1 cellular context compared by ENCODE assay signal in the genomic region with DNA sequence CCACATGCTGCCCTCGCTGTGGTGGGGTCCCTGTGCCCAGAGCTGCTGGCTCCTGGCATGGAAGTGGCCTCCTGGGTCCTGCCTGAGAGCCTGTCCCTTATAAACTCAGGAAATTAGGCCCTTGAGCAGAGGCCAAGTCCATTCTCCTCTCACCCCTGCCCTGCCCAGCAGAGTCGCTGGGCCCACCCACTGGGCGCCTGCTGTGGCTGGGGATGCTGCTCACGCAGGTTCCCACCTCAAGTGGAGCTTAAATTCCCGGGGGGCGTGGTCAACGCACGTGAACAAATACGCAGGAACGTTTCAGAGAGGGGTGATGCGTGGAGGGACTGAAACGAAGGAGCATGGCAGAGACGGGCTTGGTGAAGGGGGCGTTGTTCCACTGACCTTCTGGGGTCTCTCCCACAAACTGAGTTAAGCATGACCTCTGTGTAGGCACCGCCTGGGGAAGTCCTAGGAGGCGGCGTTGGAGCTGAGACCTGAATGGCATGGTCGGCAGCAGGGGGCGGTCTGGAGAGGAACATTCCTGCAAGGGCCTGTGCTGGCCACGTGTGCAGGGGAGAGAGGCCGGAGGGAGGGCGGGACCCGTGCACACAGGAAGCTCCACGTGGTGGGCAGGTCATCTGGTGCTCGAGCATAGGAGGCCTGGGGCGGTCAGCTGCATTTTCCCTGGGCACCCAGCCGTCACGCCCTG.
A peak's percentile ranks its signal among the peaks of the same experiment; 100 is the strongest.
TF ChIP-seq lines count a peak whose summit lies in the region.

No MANE protein-coding gene starts in this region.

TF ChIP-seq in K562, 482 proteins besides CTCF, POLR2A, EP300 and RAD21 (continued from another document and continues in another):
- TF ChIP-seq MGA (IDR thresholded peaks at IDR 0.05) (peak; percentile 83), PTTG1 (tag; IDR thresholded peaks at IDR 0.05; ENCODE audit: low read depth) (no peak), CBX2 (IDR thresholded peaks at IDR 0.05; ENCODE audit: insufficient read depth, low read length, poor library complexity, severe bottlenecking) (no peak), FOXP1 (CRISPR knock-in tag; IDR thresholded peaks at IDR 0.05) (peak; percentile 57; the same call in 1 of the 2 replicates), ZNF407 (IDR thresholded peaks at IDR 0.05; ENCODE audit: low read depth) (no peak), SIN3A (IDR thresholded peaks at IDR 0.05; ENCODE audit: borderline replicate concordance in 2 of 2, control insufficient read depth in 1 of 2, low read depth in 2 of 2, low read length in 2 of 2) (peak in 1 of 2 experiments; percentile 65; a peak in 1 of 4 replicates), RBFOX2 (IDR thresholded peaks at IDR 0.05; ENCODE audit: low read depth, low read length) (no peak), SMAD2 (IDR thresholded peaks at IDR 0.05; ENCODE audit: low read depth, low read length) (no peak), RFX1 (IDR thresholded peaks at IDR 0.05) (no peak)
- TF ChIP-seq, protein P1, sequence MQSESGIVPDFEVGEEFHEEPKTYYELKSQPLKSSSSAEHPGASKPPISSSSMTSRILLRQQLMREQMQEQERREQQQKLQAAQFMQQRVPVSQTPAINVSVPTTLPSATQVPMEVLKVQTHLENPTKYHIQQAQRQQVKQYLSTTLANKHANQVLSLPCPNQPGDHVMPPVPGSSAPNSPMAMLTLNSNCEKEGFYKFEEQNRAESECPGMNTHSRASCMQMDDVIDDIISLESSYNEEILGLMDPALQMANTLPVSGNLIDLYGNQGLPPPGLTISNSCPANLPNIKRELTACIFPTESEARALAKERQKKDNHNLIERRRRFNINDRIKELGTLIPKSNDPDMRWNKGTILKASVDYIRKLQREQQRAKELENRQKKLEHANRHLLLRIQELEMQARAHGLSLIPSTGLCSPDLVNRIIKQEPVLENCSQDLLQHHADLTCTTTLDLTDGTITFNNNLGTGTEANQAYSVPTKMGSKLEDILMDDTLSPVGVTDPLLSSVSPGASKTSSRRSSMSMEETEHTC (IDR thresholded peaks at IDR 0.05) = no peak
- TF ChIP-seq, protein P2, sequence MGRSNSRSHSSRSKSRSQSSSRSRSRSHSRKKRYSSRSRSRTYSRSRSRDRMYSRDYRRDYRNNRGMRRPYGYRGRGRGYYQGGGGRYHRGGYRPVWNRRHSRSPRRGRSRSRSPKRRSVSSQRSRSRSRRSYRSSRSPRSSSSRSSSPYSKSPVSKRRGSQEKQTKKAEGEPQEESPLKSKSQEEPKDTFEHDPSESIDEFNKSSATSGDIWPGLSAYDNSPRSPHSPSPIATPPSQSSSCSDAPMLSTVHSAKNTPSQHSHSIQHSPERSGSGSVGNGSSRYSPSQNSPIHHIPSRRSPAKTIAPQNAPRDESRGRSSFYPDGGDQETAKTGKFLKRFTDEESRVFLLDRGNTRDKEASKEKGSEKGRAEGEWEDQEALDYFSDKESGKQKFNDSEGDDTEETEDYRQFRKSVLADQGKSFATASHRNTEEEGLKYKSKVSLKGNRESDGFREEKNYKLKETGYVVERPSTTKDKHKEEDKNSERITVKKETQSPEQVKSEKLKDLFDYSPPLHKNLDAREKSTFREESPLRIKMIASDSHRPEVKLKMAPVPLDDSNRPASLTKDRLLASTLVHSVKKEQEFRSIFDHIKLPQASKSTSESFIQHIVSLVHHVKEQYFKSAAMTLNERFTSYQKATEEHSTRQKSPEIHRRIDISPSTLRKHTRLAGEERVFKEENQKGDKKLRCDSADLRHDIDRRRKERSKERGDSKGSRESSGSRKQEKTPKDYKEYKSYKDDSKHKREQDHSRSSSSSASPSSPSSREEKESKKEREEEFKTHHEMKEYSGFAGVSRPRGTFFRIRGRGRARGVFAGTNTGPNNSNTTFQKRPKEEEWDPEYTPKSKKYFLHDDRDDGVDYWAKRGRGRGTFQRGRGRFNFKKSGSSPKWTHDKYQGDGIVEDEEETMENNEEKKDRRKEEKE (IDR thresholded peaks at IDR 0.05; ENCODE audit: borderline replicate concordance in 1 of 2, control insufficient read depth in 1 of 2, low read depth in 2 of 2, low read length in 1 of 2) = no peak
- TF ChIP-seq, protein P3, sequence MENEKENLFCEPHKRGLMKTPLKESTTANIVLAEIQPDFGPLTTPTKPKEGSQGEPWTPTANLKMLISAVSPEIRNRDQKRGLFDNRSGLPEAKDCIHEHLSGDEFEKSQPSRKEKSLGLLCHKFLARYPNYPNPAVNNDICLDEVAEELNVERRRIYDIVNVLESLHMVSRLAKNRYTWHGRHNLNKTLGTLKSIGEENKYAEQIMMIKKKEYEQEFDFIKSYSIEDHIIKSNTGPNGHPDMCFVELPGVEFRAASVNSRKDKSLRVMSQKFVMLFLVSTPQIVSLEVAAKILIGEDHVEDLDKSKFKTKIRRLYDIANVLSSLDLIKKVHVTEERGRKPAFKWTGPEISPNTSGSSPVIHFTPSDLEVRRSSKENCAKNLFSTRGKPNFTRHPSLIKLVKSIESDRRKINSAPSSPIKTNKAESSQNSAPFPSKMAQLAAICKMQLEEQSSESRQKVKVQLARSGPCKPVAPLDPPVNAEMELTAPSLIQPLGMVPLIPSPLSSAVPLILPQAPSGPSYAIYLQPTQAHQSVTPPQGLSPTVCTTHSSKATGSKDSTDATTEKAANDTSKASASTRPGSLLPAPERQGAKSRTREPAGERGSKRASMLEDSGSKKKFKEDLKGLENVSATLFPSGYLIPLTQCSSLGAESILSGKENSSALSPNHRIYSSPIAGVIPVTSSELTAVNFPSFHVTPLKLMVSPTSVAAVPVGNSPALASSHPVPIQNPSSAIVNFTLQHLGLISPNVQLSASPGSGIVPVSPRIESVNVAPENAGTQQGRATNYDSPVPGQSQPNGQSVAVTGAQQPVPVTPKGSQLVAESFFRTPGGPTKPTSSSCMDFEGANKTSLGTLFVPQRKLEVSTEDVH (IDR thresholded peaks at IDR 0.05; ENCODE audit: low read depth, partially characterized antibody) = no peak
